ENCODE assay signal across 12 cellular contexts in genomic region chr6:30826961-30827342, GRCh38. TPM values are rescaled to one million over a fixed set of nuclear protein-coding genes. Genes with fewer than 3 reads are reported as not detected.
DNase-seq lines count a peak whose midpoint lies in the region; ATAC-seq lines count a peak whose summit lies in the region.
"Had no signal": no experiment of that assay in that cellular context is flagged by ENCODE, and none has a peak within 500 bp of the region (broad histone marks: within the 10 kb centered on the region; RNA-seq: fewer than 3 reads in every experiment).

No MANE protein-coding gene starts in this region.

- H3K4me1 ChIP-seq in trophoblast cell (ENCODE audit: control insufficient read depth in 1 of 2, insufficient read depth in 2 of 2, low read length in 2 of 2): peaks cover 8 to 9% of the 10 kb centered on the region in 2 experiments

- no peaks in the 10 kb centered on the region for H3K9me3 ChIP-seq in trophoblast cell (ENCODE audit: insufficient read depth, low read depth, low read length)

- peak overlapping the region; percentile 14 for H3K27ac ChIP-seq in trophoblast cell (ENCODE audit: low read depth, low read length)

- no peak overlapping the region for H3K23ac ChIP-seq in trophoblast cell (ENCODE audit: low read length)

- peak overlapping the region; percentile 46 for H3K14ac ChIP-seq in trophoblast cell (ENCODE audit: low read length)

- no peaks in the 10 kb centered on the region for H3K79me2 ChIP-seq in trophoblast cell (ENCODE audit: control insufficient read depth, insufficient read depth, low read length, poor library complexity)

- no peaks in the 10 kb centered on the region for H3K36me3 ChIP-seq in trophoblast cell (ENCODE audit: control insufficient read depth in 1 of 2, insufficient read depth in 2 of 2, low read length in 2 of 2)

- H3K36me3 Mint-ChIP-seq in T-helper 1 cell treated with Interleukin-12 subunit alpha and Interleukin-12 subunit beta and Interleukin-4 antibody, amounts not matched to agents 30 μg/mL and 1 μg/mL, for 36 hours (ENCODE audit: low read depth): peaks cover 30% of the 10 kb centered on the region
- peaks cover 2% of the 10 kb centered on the region for H3K36me3 Mint-ChIP-seq in central memory CD8-positive, alpha-beta T cell (ENCODE audit: insufficient read depth)

- peaks cover 64% of the 10 kb centered on the region for H3K4me1 Mint-ChIP-seq in T-helper 1 cell treated with Interleukin-12 subunit alpha and Interleukin-12 subunit beta and Interleukin-4 antibody, amounts not matched to agents 30 μg/mL and 1 μg/mL, for 36 hours (ENCODE audit: low read depth)
- peaks cover 49% of the 10 kb centered on the region for H3K4me1 Mint-ChIP-seq in central memory CD8-positive, alpha-beta T cell

- WGBS in trophoblast cell (ENCODE audit: extremely low coverage, insufficient coverage, insufficient read length): no CpG with 5 or more reads among the region's 4 CpGs

- peak overlapping the region; percentile 79 for H2BK120ac ChIP-seq in trophoblast cell (ENCODE audit: insufficient read depth, low read length, poor library complexity)

- peak overlapping the region; percentile 64 for H2AK5ac ChIP-seq in trophoblast cell (ENCODE audit: low read length)

- H3K4ac ChIP-seq in trophoblast cell (ENCODE audit: low read depth, low read length): no peak overlapping the region

- no peak overlapping the region for H3K4me3 ChIP-seq in trophoblast cell (ENCODE audit: low read depth, low read length)

- no peaks in the 10 kb centered on the region for H3K9me3 Mint-ChIP-seq in T-helper 1 cell treated with Interleukin-12 subunit alpha and Interleukin-12 subunit beta and Interleukin-4 antibody, amounts not matched to agents 30 μg/mL and 1 μg/mL, for 36 hours
- H3K9me3 Mint-ChIP-seq in central memory CD8-positive, alpha-beta T cell: no peaks in the 10 kb centered on the region

- H3K79me1 ChIP-seq in trophoblast cell (ENCODE audit: low read length): peaks cover 22% of the 10 kb centered on the region

- no peak overlapping the region for H3K9ac ChIP-seq in trophoblast cell (ENCODE audit: low read length)

- no peak overlapping the region for H3K4me2 ChIP-seq in trophoblast cell (ENCODE audit: low read length)

- peak overlapping the region; percentile 29 for H3K27ac Mint-ChIP-seq in T-helper 1 cell treated with Interleukin-12 subunit alpha and Interleukin-12 subunit beta and Interleukin-4 antibody, amounts not matched to agents 30 μg/mL and 1 μg/mL, for 36 hours
- peak overlapping the region; percentile 37 for H3K27ac Mint-ChIP-seq in central memory CD8-positive, alpha-beta T cell (ENCODE audit: low read depth)

- H4K12ac ChIP-seq in trophoblast cell (ENCODE audit: low read depth, low read length): no peak overlapping the region

- H4K91ac ChIP-seq in trophoblast cell (ENCODE audit: low read depth, low read length): peak overlapping the region; percentile 78

- no peak for ATAC-seq in central memory CD8-positive, alpha-beta T cell (replicated peaks; ENCODE audit: extremely low read depth, poor library complexity, severe bottlenecking)
- ATAC-seq: right cardiac atrium had no signal

- H3K18ac ChIP-seq in trophoblast cell (ENCODE audit: low read length): no peak overlapping the region

- H4K8ac ChIP-seq in trophoblast cell (ENCODE audit: low read depth, low read length): peak overlapping the region; percentile 34

- no peaks in the 10 kb centered on the region for H3K27me3 Mint-ChIP-seq in T-helper 1 cell treated with Interleukin-12 subunit alpha and Interleukin-12 subunit beta and Interleukin-4 antibody, amounts not matched to agents 30 μg/mL and 1 μg/mL, for 36 hours (ENCODE audit: low read depth)
- H3K27me3 Mint-ChIP-seq in central memory CD8-positive, alpha-beta T cell: no peaks in the 10 kb centered on the region

- H3K4me3 Mint-ChIP-seq in T-helper 1 cell treated with Interleukin-12 subunit alpha and Interleukin-12 subunit beta and Interleukin-4 antibody, amounts not matched to agents 30 μg/mL and 1 μg/mL, for 36 hours: no peak overlapping the region
- H3K4me3 Mint-ChIP-seq in central memory CD8-positive, alpha-beta T cell: no peak overlapping the region

- no peaks in the 10 kb centered on the region for H3K27me3 ChIP-seq in trophoblast cell (ENCODE audit: insufficient read depth, low read length)

- H2BK12ac ChIP-seq in trophoblast cell (ENCODE audit: low read length): peak overlapping the region; percentile 86

- DNase-seq in T-helper 1 cell (no peak), HT1080 (ENCODE audit: low read depth) (peak; percentile 78), trophoblast cell (peak; percentile 50 to 57), NCI-H1092 treated with DMSO at 0.1 percent for 48 hours (lab: John Stamatoyannopoulos, UW) (no peak), NCI-H1436 (lab: John Stamatoyannopoulos, UW) (no peak), NCI-H69 (lab: John Stamatoyannopoulos, UW) (no peak)
- no peak for DNase-seq in central memory CD8-positive, alpha-beta T cell (ENCODE audit: low spot score in 2 of 2)
- DNase-seq: activated CD8-positive, alpha-beta memory T cell treated with anti-CD3 and anti-CD28 coated beads, Interleukin-2, amount 50 U/mL, for 4 hours; effector CD8-positive, alpha-beta T cell; NCI-H187; right cardiac atrium had no signal

- H2AFZ ChIP-seq in trophoblast cell (ENCODE audit: insufficient read depth, low read length, poor library complexity): peak overlapping the region; percentile 3

- H2BK5ac ChIP-seq in trophoblast cell (ENCODE audit: low read depth, low read length, poor library complexity): peak overlapping the region; percentile 59

RNA-seq across cellular contexts. Expression of gene DDR1, which starts 57.4 kb away (rescaled TPM):
- total RNA-seq in HT1080 (2014; rRNA removed; shearing (Covaris generic)): 34.8 and 37.0 TPM in 2 replicates
- polyA plus RNA-seq in HT1080 (2015; cell fraction: cytosol; rRNA removed): 32.9 and 35.7 TPM in 2 replicates
- 63.8 and 71.8 TPM in 2 replicates for polyA plus RNA-seq in HT1080 (2015; cell fraction: nucleus; rRNA removed)
- 137 and 142 TPM in 2 replicates for polyA plus RNA-seq in trophoblast cell (2013)

Comparison
In these comparisons a context has a peak if more than half of its experiments do, and no peak if none do; other contexts are left out.
1. DNase-seq: peak in HT1080 (single experiment) and trophoblast cell (2 of 2); none in T-helper 1 cell (0 of 5), central memory CD8-positive, alpha-beta T cell (0 of 2), NCI-H1092 treated with DMSO at 0.1 percent for 48 hours (single experiment), NCI-H1436 (single experiment) and NCI-H69 (single experiment).